ENCODE assay signal across 16 cellular contexts in genomic region chr19:19409235-19410030, GRCh38. TPM values are rescaled to one million over a fixed set of nuclear protein-coding genes. Genes with fewer than 3 reads are reported as not detected.
DNase-seq lines count a peak whose midpoint lies in the region; ATAC-seq and TF ChIP-seq lines count a peak whose summit lies in the region.
"Had no signal": no experiment of that assay in that cellular context is flagged by ENCODE, and none has a peak within 500 bp of the region (broad histone marks: within the 10 kb centered on the region; RNA-seq: fewer than 3 reads in every experiment).

No MANE protein-coding gene starts in this region.

- H3K4me1 Mint-ChIP-seq in activated naive CD4-positive, alpha-beta T cell treated with anti-CD3 and anti-CD28 coated beads for 36 hours (ENCODE audit: low read depth) = peaks cover 81% of the 10 kb centered on the region
- H3K4me1 Mint-ChIP-seq in T-cell = peaks cover 80 to 83% (median 82%) of the 10 kb centered on the region in 3 donors
- H3K4me1 Mint-ChIP-seq in type B pancreatic cell (ENCODE audit: unreplicated experiment) = peaks cover 39% of the 10 kb centered on the region

- H3K4me3 Mint-ChIP-seq in activated naive CD4-positive, alpha-beta T cell treated with anti-CD3 and anti-CD28 coated beads for 36 hours = no peak overlapping the region
- H3K4me3 Mint-ChIP-seq in T-cell (peak overlapping the region in 1 of 3 donors; percentile 95), type B pancreatic cell (peak overlapping the region; percentile 78)

- no peak for DNase-seq in activated naive CD4-positive, alpha-beta T cell treated with anti-CD3 and anti-CD28 coated beads for 36 hours
- DNase-seq in activated naive CD4-positive, alpha-beta T cell treated with Interleukin-2 at 50 U/mL for 16 hours = no peak
- peak in 4 of 34 experiments; percentile 12 to 29 (median 16) for DNase-seq in T-cell
- no peak for DNase-seq in type B pancreatic cell (ENCODE audit: extremely low spot score, unreplicated experiment)
- DNase-seq in CD1c-positive myeloid dendritic cell (ENCODE audit: extremely low spot score) = no peak
- no peak for DNase-seq in glomerular visceral epithelial cell (ENCODE audit: extremely low spot score)
- DNase-seq in NCI-H2107 treated with DMSO at 0.1 percent for 48 hours (lab: John Stamatoyannopoulos, UW; ENCODE audit: unreplicated experiment) = no peak
- DNase-seq: activated gamma-delta T cell; cortex of kidney; left ventricle myocardium superior; NCI-H187 treated with DMSO at 0.1 percent for 48 hours; Peyer's patch; stimulated activated CD4-positive, alpha-beta T cell treated with anti-CD3 and anti-CD28 coated beads, Interleukin-4, amount 100 ng/mL, for 1 hour had no signal

- H3K4me1 ChIP-seq in iPS-20b (ENCODE audit: insufficient read depth, low read length) = peaks cover 40% of the 10 kb centered on the region

- H3K27me3 Mint-ChIP-seq in activated naive CD4-positive, alpha-beta T cell treated with anti-CD3 and anti-CD28 coated beads for 36 hours (ENCODE audit: low read depth) = no peaks in the 10 kb centered on the region
- H3K27me3 Mint-ChIP-seq in T-cell (no peaks in the 10 kb centered on the region), type B pancreatic cell (no peaks in the 10 kb centered on the region)

- H3K27me3 ChIP-seq in iPS-20b (ENCODE audit: insufficient read depth, low read length) = peaks cover 7% of the 10 kb centered on the region; the same call in 1 of the 2 replicates
- H3K27me3 ChIP-seq: foreskin keratinocyte, Peyer's patch had no signal

- no peak for TF ChIP-seq CTCF in type B pancreatic cell (conservative IDR thresholded peaks at IDR 0.05)

- H3K4me3 ChIP-seq in iPS-20b (ENCODE audit: low read length) = peak overlapping the region; percentile 42
- H3K4me3 ChIP-seq: Peyer's patch had no signal

- peaks cover 2% of the 10 kb centered on the region for H3K36me3 Mint-ChIP-seq in activated naive CD4-positive, alpha-beta T cell treated with anti-CD3 and anti-CD28 coated beads for 36 hours (ENCODE audit: low read depth)
- H3K36me3 Mint-ChIP-seq in T-cell (peaks cover 12% of the 10 kb centered on the region), type B pancreatic cell (peaks cover 9% of the 10 kb centered on the region)

- H3K36me3 ChIP-seq in iPS-20b (ENCODE audit: insufficient read depth, low read depth, low read length) = peaks cover 12% of the 10 kb centered on the region
- H3K36me3 ChIP-seq: Peyer's patch had no signal

- no peak for ATAC-seq in T-cell (replicated peaks in 1 of 4)
- ATAC-seq: foreskin keratinocyte, left ventricle myocardium superior had no signal

- no peaks in the 10 kb centered on the region for H3K9me3 Mint-ChIP-seq in activated naive CD4-positive, alpha-beta T cell treated with anti-CD3 and anti-CD28 coated beads for 36 hours
- H3K9me3 Mint-ChIP-seq in T-cell (no peaks in the 10 kb centered on the region), type B pancreatic cell (no peaks in the 10 kb centered on the region)

- CTCF ChIA-PET in activated naive CD4-positive, alpha-beta T cell treated with anti-CD3 and anti-CD28 coated beads for 36 hours (lab: Charles Lee) = interaction anchor here (0.6 to 1.6 kb wide), 3 partner anchors 9 to 81 kb away, joined by 3 to 6 read pairs (median 3); no protein-coding TSS in a partner anchor
- CTCF ChIA-PET in T-cell (lab: Charles Lee) = no interaction called here

- H3K27ac ChIP-seq in iPS-20b (ENCODE audit: low read length) = no peak overlapping the region
- H3K27ac ChIP-seq: foreskin keratinocyte, parathyroid adenoma, Peyer's patch had no signal

- peak overlapping the region; percentile 66 for H3K27ac Mint-ChIP-seq in activated naive CD4-positive, alpha-beta T cell treated with anti-CD3 and anti-CD28 coated beads for 36 hours
- H3K27ac Mint-ChIP-seq in T-cell (peak overlapping the region; percentile 78 to 85), type B pancreatic cell (peak overlapping the region; percentile 83)

- POLR2A ChIA-PET in T-cell (lab: Charles Lee) = no interaction called here

- intact Hi-C loops in activated naive CD4-positive, alpha-beta T cell treated with anti-CD3 and anti-CD28 coated beads for 36 hours (cut with micrococcal nuclease) = loop anchor here (2.0 kb wide), 1 partner anchor 37 kb away; no protein-coding TSS in a partner anchor

- H3K9ac ChIP-seq in iPS-20b (ENCODE audit: low read depth, low read length) = no peak overlapping the region; the same call in 1 of the 2 replicates
- H3K9ac ChIP-seq: parathyroid adenoma had no signal

- no peaks in the 10 kb centered on the region for H3K9me3 ChIP-seq in iPS-20b (ENCODE audit: insufficient read depth, low read depth, low read length)
- H3K9me3 ChIP-seq: Peyer's patch had no signal

RNA-seq across cellular contexts. Expression of gene GATAD2A, which starts 4.0 kb away (rescaled TPM):
- 100 to 1,000 TPM in 1 of 2 experiments, 10 to 100 TPM in 1; 91.2 to 100 TPM for total RNA-seq in activated naive CD4-positive, alpha-beta T cell treated with anti-CD3 and anti-CD28 coated beads for 36 hours
- total RNA-seq in T-cell (100 to 1,000 TPM; 114 to 144 (median 133) TPM), type B pancreatic cell (ENCODE audit: low replicate concordance) (102 and 113 TPM in 2 replicates)
